In the genomic region with DNA sequence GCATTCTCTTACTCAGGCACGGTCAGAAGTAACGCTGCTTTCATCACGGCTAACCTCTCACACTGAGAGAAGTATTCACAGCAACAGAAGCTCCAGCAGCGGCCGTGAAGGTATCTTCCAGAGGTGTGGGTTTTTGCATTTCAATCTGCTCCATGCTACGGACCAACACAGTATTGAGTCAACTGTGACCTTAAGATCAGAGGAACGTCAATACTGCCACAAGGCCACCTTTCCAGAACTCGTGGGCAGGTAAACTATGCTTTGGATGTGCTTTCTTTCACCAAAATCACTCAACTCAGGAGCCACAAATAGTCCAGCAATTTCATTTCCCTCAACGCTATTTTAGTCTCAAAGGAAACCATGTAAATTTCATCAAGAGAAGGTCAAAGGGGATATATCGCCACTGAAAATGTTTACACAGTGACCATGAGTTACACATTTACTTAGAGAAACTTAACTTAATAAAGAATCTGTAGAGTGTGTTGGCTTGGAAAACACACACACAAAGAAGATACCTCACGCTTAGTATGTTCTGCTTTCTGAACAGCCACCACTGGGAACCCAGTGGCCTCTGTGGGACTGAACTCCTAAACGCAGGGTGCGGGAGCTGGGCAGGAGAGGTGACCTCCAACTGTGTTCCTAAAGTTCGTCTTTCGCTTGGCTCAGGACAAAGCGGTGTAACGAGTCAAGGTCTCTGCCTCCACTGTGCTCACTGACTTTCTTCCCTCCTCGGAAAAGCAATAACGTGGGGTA, we compare ENCODE assay signal across 2 cellular contexts.
A peak's percentile ranks its signal among the peaks of the same experiment; 100 is the strongest.
TF ChIP-seq lines count a peak whose summit lies in the region.

No MANE protein-coding gene starts in this region.

TF ChIP-seq in GM12878, 131 proteins besides CTCF, POLR2A, EP300 and RAD21:
- no peak for TF ChIP-seq GABPA (IDR thresholded peaks at IDR 0.05; ENCODE audit: low read depth)
- TF ChIP-seq NR2C1 (IDR thresholded peaks at IDR 0.05): no peak
- no peak for TF ChIP-seq SREBF1 (IDR thresholded peaks at IDR 0.05; ENCODE audit: low read length)
- TF ChIP-seq, protein P1, sequence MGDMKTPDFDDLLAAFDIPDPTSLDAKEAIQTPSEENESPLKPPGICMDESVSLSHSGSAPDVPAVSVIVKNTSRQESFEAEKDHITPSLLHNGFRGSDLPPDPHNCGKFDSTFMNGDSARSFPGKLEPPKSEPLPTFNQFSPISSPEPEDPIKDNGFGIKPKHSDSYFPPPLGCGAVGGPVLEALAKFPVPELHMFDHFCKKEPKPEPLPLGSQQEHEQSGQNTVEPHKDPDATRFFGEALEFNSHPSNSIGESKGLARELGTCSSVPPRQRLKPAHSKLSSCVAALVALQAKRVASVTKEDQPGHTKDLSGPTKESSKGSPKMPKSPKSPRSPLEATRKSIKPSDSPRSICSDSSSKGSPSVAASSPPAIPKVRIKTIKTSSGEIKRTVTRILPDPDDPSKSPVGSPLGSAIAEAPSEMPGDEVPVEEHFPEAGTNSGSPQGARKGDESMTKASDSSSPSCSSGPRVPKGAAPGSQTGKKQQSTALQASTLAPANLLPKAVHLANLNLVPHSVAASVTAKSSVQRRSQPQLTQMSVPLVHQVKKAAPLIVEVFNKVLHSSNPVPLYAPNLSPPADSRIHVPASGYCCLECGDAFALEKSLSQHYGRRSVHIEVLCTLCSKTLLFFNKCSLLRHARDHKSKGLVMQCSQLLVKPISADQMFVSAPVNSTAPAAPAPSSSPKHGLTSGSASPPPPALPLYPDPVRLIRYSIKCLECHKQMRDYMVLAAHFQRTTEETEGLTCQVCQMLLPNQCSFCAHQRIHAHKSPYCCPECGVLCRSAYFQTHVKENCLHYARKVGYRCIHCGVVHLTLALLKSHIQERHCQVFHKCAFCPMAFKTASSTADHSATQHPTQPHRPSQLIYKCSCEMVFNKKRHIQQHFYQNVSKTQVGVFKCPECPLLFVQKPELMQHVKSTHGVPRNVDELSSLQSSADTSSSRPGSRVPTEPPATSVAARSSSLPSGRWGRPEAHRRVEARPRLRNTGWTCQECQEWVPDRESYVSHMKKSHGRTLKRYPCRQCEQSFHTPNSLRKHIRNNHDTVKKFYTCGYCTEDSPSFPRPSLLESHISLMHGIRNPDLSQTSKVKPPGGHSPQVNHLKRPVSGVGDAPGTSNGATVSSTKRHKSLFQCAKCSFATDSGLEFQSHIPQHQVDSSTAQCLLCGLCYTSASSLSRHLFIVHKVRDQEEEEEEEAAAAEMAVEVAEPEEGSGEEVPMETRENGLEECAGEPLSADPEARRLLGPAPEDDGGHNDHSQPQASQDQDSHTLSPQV (IDR thresholded peaks at IDR 0.05): no peak
- TF ChIP-seq MTA3 (IDR thresholded peaks at IDR 0.05; ENCODE audit: borderline replicate concordance, low read length): no peak
- TF ChIP-seq, protein P2, sequence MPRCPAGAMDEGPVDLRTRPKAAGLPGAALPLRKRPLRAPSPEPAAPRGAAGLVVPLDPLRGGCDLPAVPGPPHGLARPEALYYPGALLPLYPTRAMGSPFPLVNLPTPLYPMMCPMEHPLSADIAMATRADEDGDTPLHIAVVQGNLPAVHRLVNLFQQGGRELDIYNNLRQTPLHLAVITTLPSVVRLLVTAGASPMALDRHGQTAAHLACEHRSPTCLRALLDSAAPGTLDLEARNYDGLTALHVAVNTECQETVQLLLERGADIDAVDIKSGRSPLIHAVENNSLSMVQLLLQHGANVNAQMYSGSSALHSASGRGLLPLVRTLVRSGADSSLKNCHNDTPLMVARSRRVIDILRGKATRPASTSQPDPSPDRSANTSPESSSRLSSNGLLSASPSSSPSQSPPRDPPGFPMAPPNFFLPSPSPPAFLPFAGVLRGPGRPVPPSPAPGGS (IDR thresholded peaks at IDR 0.05; ENCODE audit: borderline replicate concordance, insufficient read depth, low read depth, low read length, poor library complexity, severe bottlenecking): no peak
- TF ChIP-seq ETV6 (conservative IDR thresholded peaks at IDR 0.05 in 1 of 2, IDR thresholded peaks at IDR 0.05 in 1 of 2; ENCODE audit: borderline replicate concordance in 1 of 2, low read depth in 1 of 2): no peak
- TF ChIP-seq SIX5 (IDR thresholded peaks at IDR 0.05; ENCODE audit: low read depth, low read length, severe bottlenecking): no peak
- TF ChIP-seq ZNF274 (IDR thresholded peaks at IDR 0.05; ENCODE audit: insufficient read depth, insufficient read length): no peak

TF ChIP-seq in liver, 16 proteins besides CTCF, POLR2A, EP300 and RAD21:
- TF ChIP-seq GABPA (IDR thresholded peaks at IDR 0.05 in 1 of 2, conservative IDR thresholded peaks at IDR 0.05 in 1 of 2) (no peak), NR2F2 (IDR thresholded peaks at IDR 0.05) (peak; percentile 16), TAF1 (conservative IDR thresholded peaks at IDR 0.05) (no peak), SP1 (IDR thresholded peaks at IDR 0.05) (peak; percentile 19), JUND (IDR thresholded peaks at IDR 0.05) (no peak), HNF4A (conservative IDR thresholded peaks at IDR 0.05) (peak in 1 of 2 donors; percentile 27), RXRA (IDR thresholded peaks at IDR 0.05) (peak in 1 of 2 donors; percentile 33), HNF4G (IDR thresholded peaks at IDR 0.05) (no peak)
- TF ChIP-seq, protein P3, sequence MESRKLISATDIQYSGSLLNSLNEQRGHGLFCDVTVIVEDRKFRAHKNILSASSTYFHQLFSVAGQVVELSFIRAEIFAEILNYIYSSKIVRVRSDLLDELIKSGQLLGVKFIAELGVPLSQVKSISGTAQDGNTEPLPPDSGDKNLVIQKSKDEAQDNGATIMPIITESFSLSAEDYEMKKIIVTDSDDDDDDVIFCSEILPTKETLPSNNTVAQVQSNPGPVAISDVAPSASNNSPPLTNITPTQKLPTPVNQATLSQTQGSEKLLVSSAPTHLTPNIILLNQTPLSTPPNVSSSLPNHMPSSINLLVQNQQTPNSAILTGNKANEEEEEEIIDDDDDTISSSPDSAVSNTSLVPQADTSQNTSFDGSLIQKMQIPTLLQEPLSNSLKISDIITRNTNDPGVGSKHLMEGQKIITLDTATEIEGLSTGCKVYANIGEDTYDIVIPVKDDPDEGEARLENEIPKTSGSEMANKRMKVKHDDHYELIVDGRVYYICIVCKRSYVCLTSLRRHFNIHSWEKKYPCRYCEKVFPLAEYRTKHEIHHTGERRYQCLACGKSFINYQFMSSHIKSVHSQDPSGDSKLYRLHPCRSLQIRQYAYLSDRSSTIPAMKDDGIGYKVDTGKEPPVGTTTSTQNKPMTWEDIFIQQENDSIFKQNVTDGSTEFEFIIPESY (IDR thresholded peaks at IDR 0.05): no peak
- TF ChIP-seq, protein P4, sequence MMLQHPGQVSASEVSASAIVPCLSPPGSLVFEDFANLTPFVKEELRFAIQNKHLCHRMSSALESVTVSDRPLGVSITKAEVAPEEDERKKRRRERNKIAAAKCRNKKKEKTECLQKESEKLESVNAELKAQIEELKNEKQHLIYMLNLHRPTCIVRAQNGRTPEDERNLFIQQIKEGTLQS (IDR thresholded peaks at IDR 0.05): no peak
- TF ChIP-seq, protein P5, sequence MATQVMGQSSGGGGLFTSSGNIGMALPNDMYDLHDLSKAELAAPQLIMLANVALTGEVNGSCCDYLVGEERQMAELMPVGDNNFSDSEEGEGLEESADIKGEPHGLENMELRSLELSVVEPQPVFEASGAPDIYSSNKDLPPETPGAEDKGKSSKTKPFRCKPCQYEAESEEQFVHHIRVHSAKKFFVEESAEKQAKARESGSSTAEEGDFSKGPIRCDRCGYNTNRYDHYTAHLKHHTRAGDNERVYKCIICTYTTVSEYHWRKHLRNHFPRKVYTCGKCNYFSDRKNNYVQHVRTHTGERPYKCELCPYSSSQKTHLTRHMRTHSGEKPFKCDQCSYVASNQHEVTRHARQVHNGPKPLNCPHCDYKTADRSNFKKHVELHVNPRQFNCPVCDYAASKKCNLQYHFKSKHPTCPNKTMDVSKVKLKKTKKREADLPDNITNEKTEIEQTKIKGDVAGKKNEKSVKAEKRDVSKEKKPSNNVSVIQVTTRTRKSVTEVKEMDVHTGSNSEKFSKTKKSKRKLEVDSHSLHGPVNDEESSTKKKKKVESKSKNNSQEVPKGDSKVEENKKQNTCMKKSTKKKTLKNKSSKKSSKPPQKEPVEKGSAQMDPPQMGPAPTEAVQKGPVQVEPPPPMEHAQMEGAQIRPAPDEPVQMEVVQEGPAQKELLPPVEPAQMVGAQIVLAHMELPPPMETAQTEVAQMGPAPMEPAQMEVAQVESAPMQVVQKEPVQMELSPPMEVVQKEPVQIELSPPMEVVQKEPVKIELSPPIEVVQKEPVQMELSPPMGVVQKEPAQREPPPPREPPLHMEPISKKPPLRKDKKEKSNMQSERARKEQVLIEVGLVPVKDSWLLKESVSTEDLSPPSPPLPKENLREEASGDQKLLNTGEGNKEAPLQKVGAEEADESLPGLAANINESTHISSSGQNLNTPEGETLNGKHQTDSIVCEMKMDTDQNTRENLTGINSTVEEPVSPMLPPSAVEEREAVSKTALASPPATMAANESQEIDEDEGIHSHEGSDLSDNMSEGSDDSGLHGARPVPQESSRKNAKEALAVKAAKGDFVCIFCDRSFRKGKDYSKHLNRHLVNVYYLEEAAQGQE (IDR thresholded peaks at IDR 0.05): no peak
